15 cellular contexts compared by ENCODE assay signal in the genomic region with DNA sequence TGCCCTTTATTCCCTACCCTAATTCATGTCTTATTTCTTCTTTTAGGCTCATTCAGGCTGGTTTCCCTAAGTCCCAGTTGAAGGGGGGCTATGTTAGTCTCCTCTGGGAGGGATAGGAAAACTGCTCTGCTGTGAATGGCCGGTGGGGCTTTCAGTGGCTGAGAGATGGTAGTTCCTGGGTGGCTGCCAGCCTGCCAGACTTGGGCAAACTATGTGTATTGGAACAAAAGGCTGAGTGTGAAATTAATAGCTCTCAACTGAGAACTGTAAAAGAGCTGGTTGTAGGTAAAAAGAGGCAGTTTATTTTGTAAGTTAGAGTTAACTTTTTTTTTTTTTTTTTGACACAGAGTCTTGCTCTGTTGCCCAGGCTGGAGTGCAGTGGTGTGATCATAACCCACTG. TPM values are rescaled to one million over a fixed set of nuclear protein-coding genes. Genes with fewer than 3 reads are reported as not detected.
A peak's percentile ranks its signal among the peaks of the same experiment; 100 is the strongest.
DNase-seq lines count a peak whose midpoint lies in the region; ATAC-seq, FAIRE-seq and TF ChIP-seq lines count a peak whose summit lies in the region.
"Had no signal": no experiment of that assay in that cellular context is flagged by ENCODE, and none has a peak within 500 bp of the region (broad histone marks: within the 10 kb centered on the region; RNA-seq: fewer than 3 reads in every experiment).

No MANE protein-coding gene starts in this region.

- H3K27me3 ChIP-seq in IMR-90 (ENCODE audit: control insufficient read depth, insufficient read depth, low read length) (no peaks in the 10 kb centered on the region), GM12878 (replicated peaks in 1 of 2; ENCODE audit: control insufficient read depth in 2 of 2, insufficient read depth in 2 of 2, low read length in 1 of 2) (no peaks in the 10 kb centered on the region), sigmoid colon (no peaks in the 10 kb centered on the region)

- no peak overlapping the region for H3K4ac ChIP-seq in IMR-90 (ENCODE audit: low read depth, low read length)

- peaks cover 59% of the 10 kb centered on the region for H3K79me2 ChIP-seq in GM12878 (ENCODE audit: control insufficient read depth, insufficient read depth, low read length)

- WGBS in IMR-90 (ENCODE audit: extremely low coverage in 2 of 2, insufficient read length in 1 of 2), 2 experiments, result no CpG with 5 or more reads among the region's 1 CpG
- WGBS in GM12878 (ENCODE audit: insufficient coverage, insufficient replicate concordance, low lambda C conversion rate, missing lambda C conversion rate), result 50% methylated on average over 1 of the region's 1 CpG
- WGBS in sigmoid colon, 2 donors, result 23 to 66% methylated on average over 1 of the region's 1 CpG

- SMC1A ChIA-PET in GM12878 (lab: Charles Lee; ENCODE audit: uncharacterized antibody, unreplicated experiment), result interaction anchor here (0.6 to 1.6 kb wide), 10 partner anchors 9 to 106 kb away, joined by 3 to 5 read pairs (median 3); no protein-coding TSS in a partner anchor

- dilution Hi-C loops in IMR-90 (cut with HindIII; ENCODE audit: low sequenced_read_pairs, unreplicated experiment), result no loop called here

- intact Hi-C loops in IMR-90 (cut with micrococcal nuclease), result no loop called here
- intact Hi-C loops in GM12878 (cut with micrococcal nuclease; ENCODE audit: unreplicated experiment), result no loop called here
- intact Hi-C loops in sigmoid colon (cut with DNase I), result no loop called here

- no peak overlapping the region for H3K4me2 ChIP-seq in IMR-90 (ENCODE audit: low read depth, low read length)
- H3K4me2 ChIP-seq in GM12878 (ENCODE audit: control insufficient read depth, insufficient read depth), result no peak overlapping the region; the same call in 1 of the 2 replicates

- H2AK5ac ChIP-seq in IMR-90 (ENCODE audit: low read depth, low read length), result no peak overlapping the region

- H3K14ac ChIP-seq in IMR-90 (replicated peaks; ENCODE audit: low read depth, low read length), result no peak overlapping the region

- H3K23ac ChIP-seq in IMR-90 (ENCODE audit: low read depth, low read length), result no peak overlapping the region

- H4K20me1 ChIP-seq in IMR-90 (ENCODE audit: insufficient read depth, low read length), result peaks cover 18% of the 10 kb centered on the region
- no peaks in the 10 kb centered on the region for H4K20me1 ChIP-seq in GM12878 (ENCODE audit: control insufficient read depth, insufficient read depth)

- H2AFZ ChIP-seq in IMR-90 (replicated peaks; ENCODE audit: low read length, poor library complexity), result no peak overlapping the region
- no peak overlapping the region for H2AFZ ChIP-seq in GM12878 (ENCODE audit: control insufficient read depth, low read depth, low read length)

- H3K79me1 ChIP-seq in IMR-90 (ENCODE audit: low read depth in 1 of 2, low read length in 2 of 2), result peaks cover 33 to 74% of the 10 kb centered on the region in 2 experiments

- TF ChIP-seq RAD21 in IMR-90 (IDR thresholded peaks at IDR 0.05; ENCODE audit: low read length) (no peak), GM12878 (IDR thresholded peaks at IDR 0.05; ENCODE audit: insufficient read depth, low read depth, low read length) (no peak)

- DNase-seq in DMS 273 (lab: John Stamatoyannopoulos, UW; ENCODE audit: unreplicated experiment) (peak; percentile 46), DMS 273 treated with DMSO at 0.1 percent for 48 hours (lab: John Stamatoyannopoulos, UW) (no peak), IMR-90 (no peak), GM12878 (ENCODE audit: low read depth, low spot score) (no peak), sigmoid colon (peak; percentile 86), SIG-M5 treated with dmso at 0.1 percent for 504 hours (lab: John Stamatoyannopoulos, UW; ENCODE audit: unreplicated experiment) (no peak)
- no peak for DNase-seq in stimulated activated CD4-positive, alpha-beta T cell treated with anti-CD3 and anti-CD28 coated beads, Interleukin-4, amount 100 ng/mL, for 24 hours
- DNase-seq: 8988T; activated naive CD4-positive, alpha-beta T cell treated with anti-CD3 and anti-CD28 coated beads for 36 hours; KBM-7; natural killer cell; stimulated activated CD4-positive, alpha-beta T cell treated with anti-CD3 and anti-CD28 coated beads, Interleukin-2, amount 100 ng/mL, for 48 hours had no signal

- CTCF ChIA-PET in IMR-90 (lab: Yijun Ruan, JAX), result no interaction called here
- CTCF ChIA-PET in GM12878 (lab: Yijun Ruan, JAX), result interaction anchor here (0.6 to 1.1 kb wide), 5 partner anchors 21 to 480 kb away, joined by 3 to 4 read pairs (median 3); no protein-coding TSS in a partner anchor

- H4K5ac ChIP-seq in IMR-90 (ENCODE audit: low read depth, low read length), result peak overlapping the region; percentile 31; the same call in 1 of the 2 replicates

- H3K9me3 ChIP-seq in IMR-90 (ENCODE audit: control insufficient read depth, insufficient read depth, low read length) (no peaks in the 10 kb centered on the region), GM12878 (replicated peaks; ENCODE audit: control insufficient read depth, insufficient read depth, low read length) (no peaks in the 10 kb centered on the region), sigmoid colon (no peaks in the 10 kb centered on the region)

- H2AK9ac ChIP-seq in IMR-90 (replicated peaks; ENCODE audit: low read depth, low read length, poor library complexity), result no peak overlapping the region

- TF ChIP-seq POLR2A in IMR-90 (IDR thresholded peaks at IDR 0.05; ENCODE audit: low read depth, low read length) (no peak), GM12878 (IDR thresholded peaks at IDR 0.05; ENCODE audit: low read depth, low read length) (no peak), sigmoid colon (IDR thresholded peaks at IDR 0.05) (no peak)

- H3K9me1 ChIP-seq in IMR-90 (ENCODE audit: insufficient read depth, low read length), result peaks cover 19% of the 10 kb centered on the region

- H3K56ac ChIP-seq in IMR-90 (ENCODE audit: extremely low read depth, insufficient read depth, low read length), result no peak overlapping the region

- BruUV-seq in IMR-90 (replicated peaks; lab: Mats Ljungman, UMichigan), result no TSS peak
- no TSS peak for BruUV-seq in GM12878 (replicated peaks; lab: Mats Ljungman, UMichigan)

- TF ChIP-seq CTCF in IMR-90 (conservative IDR thresholded peaks at IDR 0.05; ENCODE audit: low read depth, low read length) (no peak), GM12878 (IDR thresholded peaks at IDR 0.05 in 2 of 3, conservative IDR thresholded peaks at IDR 0.05 in 1 of 3; ENCODE audit: control insufficient read depth in 2 of 3, extremely low read depth in 1 of 3, insufficient read depth in 1 of 3, low read depth in 3 of 3, low read length in 3 of 3) (no peak), sigmoid colon (IDR thresholded peaks at IDR 0.05) (no peak)

- no peak overlapping the region for H4K8ac ChIP-seq in IMR-90 (ENCODE audit: low read depth in 2 of 2, low read length in 2 of 2)

- H2BK120ac ChIP-seq in IMR-90 (ENCODE audit: low read depth, low read length), result no peak overlapping the region

- no peak overlapping the region for H3K4me3 ChIP-seq in IMR-90 (ENCODE audit: insufficient read depth, low read depth, low read length)
- H3K4me3 ChIP-seq in GM12878, result no peak overlapping the region
- H3K4me3 ChIP-seq in sigmoid colon, result no peak overlapping the region

- RAD21 ChIA-PET in GM12878 (lab: Charles Lee; ENCODE audit: unreplicated experiment), result interaction anchor here (0.9 to 1.5 kb wide), 5 partner anchors 19 to 106 kb away, joined by 3 to 4 read pairs (median 3); no protein-coding TSS in a partner anchor

- POLR2A ChIA-PET in IMR-90 (lab: Charles Lee; ENCODE audit: unreplicated experiment) (no interaction called here), GM12878 (lab: Charles Lee) (no interaction called here)

- no peak overlapping the region for H2BK20ac ChIP-seq in IMR-90 (ENCODE audit: low read depth, low read length)

- H3K27ac ChIP-seq in IMR-90 (ENCODE audit: insufficient read depth, low read length), result no peak overlapping the region
- H3K27ac ChIP-seq in GM12878 (ENCODE audit: control insufficient read depth, insufficient read depth), result no peak overlapping the region; the same call in 1 of the 2 replicates
- peak overlapping the region; percentile 67 to 89 (median 73) for H3K27ac ChIP-seq in sigmoid colon

- TF ChIP-seq EP300 in GM12878 (IDR thresholded peaks at IDR 0.05; ENCODE audit: borderline replicate concordance in 1 of 2, control insufficient read depth in 1 of 2, low read depth in 2 of 2, low read length in 2 of 2) (no peak), sigmoid colon (IDR thresholded peaks at IDR 0.05) (no peak)

- H2BK5ac ChIP-seq in IMR-90 (ENCODE audit: low read depth, low read length, poor library complexity, severe bottlenecking), result no peak overlapping the region

- peaks cover 12% of the 10 kb centered on the region for H3K4me1 ChIP-seq in IMR-90 (ENCODE audit: control insufficient read depth, insufficient read depth, low read length)
- peaks cover 17% of the 10 kb centered on the region for H3K4me1 ChIP-seq in GM12878 (ENCODE audit: control insufficient read depth, insufficient read depth, low read length)
- peaks cover 0 to 74% (median 63%) of the 10 kb centered on the region in 4 donors for H3K4me1 ChIP-seq in sigmoid colon

- ATAC-seq in IMR-90 (ENCODE audit: low read depth), result no peak
- ATAC-seq in GM12878, result peak; percentile 58
- no peak for ATAC-seq in GM18858 (IDR thresholded peaks at IDR 0.05; ENCODE audit: unreplicated experiment)

- H3K9ac ChIP-seq in IMR-90 (ENCODE audit: low read depth, low read length), result no peak overlapping the region
- H3K9ac ChIP-seq in GM12878 (ENCODE audit: control insufficient read depth, insufficient read depth, low read length), result no peak overlapping the region

- in situ Hi-C loops in IMR-90 (cut with MboI; ENCODE audit: low sequenced_read_pairs) (no loop called here), GM12878 (cut with MboI) (no loop called here)

- H3K36me3 ChIP-seq in IMR-90 (ENCODE audit: control insufficient read depth, insufficient read depth, low read length), result no peaks in the 10 kb centered on the region; the same call in 1 of the 2 replicates
- no peaks in the 10 kb centered on the region; a peak in 1 of 4 replicates for H3K36me3 ChIP-seq in GM12878 (ENCODE audit: control insufficient read depth in 2 of 2, insufficient read depth in 2 of 2, low read length in 1 of 2)
- peaks cover 0 to 4% (median 0%) of the 10 kb centered on the region in 4 donors for H3K36me3 ChIP-seq in sigmoid colon

- H3K18ac ChIP-seq in IMR-90 (ENCODE audit: low read depth, low read length), result peak overlapping the region; percentile 34; the same call in 1 of the 2 replicates

- no peak for FAIRE-seq in GM12878 (lab: Jason Lieb, UNC)
- FAIRE-seq: G401.6, RCC 7860 had no signal

- no peak overlapping the region for H4K91ac ChIP-seq in IMR-90 (ENCODE audit: insufficient read depth, low read depth, low read length)

- H2BK15ac ChIP-seq in IMR-90 (ENCODE audit: low read depth, low read length), result no peak overlapping the region

RNA-seq across cellular contexts. Expression of gene ARHGAP10, which starts 28.8 kb away (rescaled TPM):
- total RNA-seq in IMR-90 (2012; rRNA removed) (29.4 and 42.8 TPM in 2 replicates), GM12878 (2014; rRNA removed) (16.2 and 19.8 TPM in 2 replicates), GM12878 (2014; rRNA removed; fragmentation: Illumina TruSeq; extraction: Trizol) (20.9 and 23.2 TPM in 2 replicates), GM12878 (2021) (22.6 and 23.4 TPM in 2 replicates), sigmoid colon (100 to 1,000 TPM; 123 to 158 (median 139) TPM)
- polyA plus RNA-seq in IMR-90 (2012; rRNA removed) (27.1 and 29.0 TPM in 2 replicates), GM12878 (2011; rRNA removed) (9.6 and 13.3 TPM in 2 replicates), GM12878 (2014; fragmentation: Illumina TruSeq; extraction: Trizol) (17.7 and 18.2 TPM in 2 replicates), GM12878 (2014; fragmentation: Nextera tagmentation; extraction: Ambion mirVana) (1 to 10 TPM; 1.3 to 4.5 TPM), GM12878 (2014; rRNA removed) (14.2 and 14.5 TPM in 2 replicates), GM12878 (2016; fragmentation: Nextera tagmentation; extraction: Ambion mirVana) (10 to 100 TPM; 24.0 to 25.8 TPM), sigmoid colon (1 to 10 TPM; 3.0 to 7.3 (median 7.2) TPM)
- polyA plus RNA-seq in IMR-90 (2012; cell fraction: cytosol; rRNA removed), result 24.2 and 25.1 TPM in 2 replicates
- 25.9 and 37.1 TPM in 2 replicates for polyA plus RNA-seq in IMR-90 (2012; cell fraction: nucleus; rRNA removed; ENCODE audit: low replicate concordance)
- 220 and 233 TPM in 2 replicates for total RNA-seq in GM12878 (2013; cell fraction: nucleolus; rRNA removed)
- 17.2 TPM for polyA plus RNA-seq in GM12878 (2011; ENCODE audit: low read depth)
- polyA plus RNA-seq in GM12878 (2011; cell fraction: cytosol; rRNA removed), result 9.3 and 10.7 TPM in 2 replicates
- polyA plus RNA-seq in GM12878 (2011; cell fraction: nucleus; rRNA removed), result 19.6 and 20.4 TPM in 2 replicates
- 15.2 and 18.9 TPM in 2 replicates for polyA plus RNA-seq in GM12878 (2012)
- 21.9 and 25.0 TPM in 2 replicates for polyA minus RNA-seq in GM12878 (2011; rRNA and poly(A)+ RNA removed)
- 6.1 and 7.2 TPM in 2 replicates for polyA minus RNA-seq in GM12878 (2011; cell fraction: cytosol; rRNA and poly(A)+ RNA removed)
- polyA minus RNA-seq in GM12878 (2011; cell fraction: nucleus; rRNA and poly(A)+ RNA removed), result 46.3 and 78.8 TPM in 2 replicates

Comparison
In these comparisons a context has a peak if more than half of its experiments do, and no peak if none do; other contexts are left out.
1. DNase-seq: peak in DMS 273 (single experiment) and sigmoid colon (single experiment); none in DMS 273 treated with DMSO at 0.1 percent for 48 hours (single experiment), IMR-90 (single experiment), GM12878 (single experiment), SIG-M5 treated with dmso at 0.1 percent for 504 hours (single experiment) and stimulated activated CD4-positive, alpha-beta T cell treated with anti-CD3 and anti-CD28 coated beads, Interleukin-4, amount 100 ng/mL, for 24 hours (single experiment).
2. H3K27ac ChIP-seq: peak in sigmoid colon (4 of 4); none in IMR-90 (single experiment) and GM12878 (single experiment).